12 cellular contexts compared by ENCODE assay signal in the genomic region with DNA sequence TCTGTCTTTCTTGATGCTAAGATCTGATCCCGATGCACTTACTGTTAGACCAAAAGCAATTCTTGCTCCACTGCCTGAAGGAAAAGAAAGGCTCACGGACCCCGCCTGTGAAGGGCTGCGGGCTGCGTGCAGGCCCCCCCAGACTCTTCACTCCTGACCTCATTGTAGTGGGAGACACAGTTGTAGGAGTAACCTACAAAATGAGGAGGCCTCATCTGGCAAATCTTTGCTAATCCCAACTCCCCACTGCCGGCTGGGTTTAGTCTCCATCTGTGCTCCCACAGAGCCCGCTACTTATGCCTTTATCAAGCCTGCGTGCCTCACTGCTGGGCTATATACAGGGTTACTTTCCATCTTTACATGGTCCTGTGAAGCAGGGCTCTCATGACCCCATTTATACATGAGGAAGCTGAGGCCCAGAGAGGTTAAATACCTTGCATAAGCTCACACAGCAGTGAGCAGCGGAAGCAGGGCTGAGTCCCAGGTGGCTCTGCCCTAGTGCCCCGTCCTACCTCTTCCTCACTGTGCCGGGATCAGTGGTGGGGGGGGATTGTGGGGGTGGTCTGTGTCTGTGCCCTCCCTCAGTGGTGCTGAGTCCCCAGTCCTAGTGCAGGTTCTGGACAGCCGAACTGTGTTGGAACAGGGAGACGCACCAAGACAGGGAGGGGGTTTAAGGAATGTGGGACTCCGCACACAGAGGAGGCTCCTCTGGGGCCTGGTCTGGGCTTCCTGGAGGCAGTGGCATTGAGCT.
"Had no signal": no experiment of that assay in that cellular context is flagged by ENCODE, and none has a peak within 500 bp of the region (broad histone marks: within the 10 kb centered on the region; RNA-seq: fewer than 3 reads in every experiment).

No MANE protein-coding gene starts in this region.

- H3K4me1 ChIP-seq: gastrocnemius medialis had no signal

- H3K27me3 ChIP-seq: gastrocnemius medialis, ovary had no signal

- H3K4me3 ChIP-seq: gastrocnemius medialis, ovary had no signal

- ATAC-seq: gastrocnemius medialis had no signal

- H3K9me3 Mint-ChIP-seq: activated CD4-positive, alpha-beta memory T cell treated with anti-CD3 and anti-CD28 coated beads for 36 hours; memory B cell; nephron; stimulated activated naive CD8-positive, alpha-beta T cell treated with anti-CD3 and anti-CD28 coated beads, Interleukin-15, Interleukin-2, amounts not matched to agents 100 ng/mL and 50 ng/mL, for 24 hours had no signal

- H3K4me1 Mint-ChIP-seq: nephron had no signal

- H3K27me3 Mint-ChIP-seq: stimulated activated naive CD8-positive, alpha-beta T cell treated with anti-CD3 and anti-CD28 coated beads, Interleukin-15, Interleukin-2, amounts not matched to agents 100 ng/mL and 50 ng/mL, for 24 hours had no signal

- H3K36me3 Mint-ChIP-seq: activated CD4-positive, alpha-beta memory T cell treated with anti-CD3 and anti-CD28 coated beads for 36 hours; memory B cell had no signal

- H3K27ac Mint-ChIP-seq: activated CD4-positive, alpha-beta memory T cell treated with anti-CD3 and anti-CD28 coated beads for 36 hours; memory B cell; nephron; stimulated activated naive CD8-positive, alpha-beta T cell treated with anti-CD3 and anti-CD28 coated beads, Interleukin-15, Interleukin-2, amounts not matched to agents 100 ng/mL and 50 ng/mL, for 24 hours had no signal

- H3K27ac ChIP-seq: epithelial cell of prostate, gastrocnemius medialis, ovary had no signal

- H3K9me3 ChIP-seq: gastrocnemius medialis, ovary had no signal

- DNase-seq: activated CD4-positive, alpha-beta memory T cell treated with anti-CD3 and anti-CD28 coated beads for 36 hours; cortex of kidney; effector memory CD4-positive, alpha-beta T cell; gastrocnemius medialis; hypothalamus; stimulated activated CD4-positive, alpha-beta T cell treated with anti-CD3 and anti-CD28 coated beads, Interleukin-15, amount 100 ng/mL, for 24 hours; stimulated activated CD4-positive, alpha-beta T cell treated with anti-CD3 and anti-CD28 coated beads, Interleukin-4, amount 100 ng/mL, for 24 hours had no signal

- H3K4me3 Mint-ChIP-seq: activated CD4-positive, alpha-beta memory T cell treated with anti-CD3 and anti-CD28 coated beads for 36 hours; memory B cell; nephron; stimulated activated naive CD8-positive, alpha-beta T cell treated with anti-CD3 and anti-CD28 coated beads, Interleukin-15, Interleukin-2, amounts not matched to agents 100 ng/mL and 50 ng/mL, for 24 hours had no signal
